In the genomic region with DNA sequence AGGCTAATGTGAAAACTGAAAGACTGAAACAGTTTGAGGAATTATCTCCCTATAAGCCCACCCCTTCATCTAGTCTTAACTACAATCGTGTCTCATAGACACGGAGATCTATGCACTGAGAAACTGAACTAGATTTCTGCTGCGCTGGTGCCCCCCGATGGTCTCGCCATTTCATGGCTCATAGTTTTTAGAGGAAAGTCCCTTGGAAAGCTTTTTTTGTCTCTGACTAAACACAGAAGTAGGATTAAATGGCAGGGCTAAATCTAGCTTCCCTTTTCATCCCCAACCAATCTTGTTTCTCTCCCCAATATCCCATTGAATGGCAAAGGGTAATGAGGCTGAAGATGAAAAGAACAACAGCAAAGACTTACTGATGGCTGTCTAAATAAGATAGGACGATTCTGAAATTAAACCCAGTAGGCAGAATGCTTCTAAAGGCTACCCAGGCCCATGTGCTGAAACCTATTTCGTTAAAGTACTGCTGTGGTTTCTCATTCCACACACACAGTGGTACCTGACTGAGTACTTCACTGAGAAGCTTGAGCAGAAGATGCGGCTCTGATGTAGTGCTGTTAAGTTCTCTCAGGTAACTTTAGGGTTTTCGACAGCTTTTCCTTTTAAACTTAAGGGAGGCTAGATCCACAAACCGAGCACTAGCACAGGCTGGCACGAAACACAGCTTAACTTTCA, we compare ENCODE assay signal across 8 cellular contexts.
DNase-seq lines count a peak whose midpoint lies in the region; ATAC-seq and TF ChIP-seq lines count a peak whose summit lies in the region.

No MANE protein-coding gene starts in this region.

- peaks cover 0 to 29% of the 10 kb centered on the region in 2 experiments; a peak in 2 of 4 replicates for H3K4me1 ChIP-seq in SK-N-SH (ENCODE audit: control insufficient read depth in 1 of 2, insufficient read depth in 2 of 2, low read depth in 1 of 2, low read length in 1 of 2)

- POLR2A ChIA-PET in HEK293T (lab: Yijun Ruan, JAX): no interaction called here
- POLR2A ChIA-PET in SK-N-SH (lab: Yijun Ruan, JAX): no interaction called here
- POLR2A ChIA-PET in activated naive CD8-positive, alpha-beta T cell treated with anti-CD3 and anti-CD28 coated beads, Interleukin-2, amount 10 ng/mL, durations not matched to agents 7 days and 5 days (lab: Charles Lee): no interaction called here

- H3K9me3 ChIP-seq in SK-N-SH: no peaks in the 10 kb centered on the region

- H3K4me1 Mint-ChIP-seq in activated naive CD8-positive, alpha-beta T cell treated with anti-CD3 and anti-CD28 coated beads, Interleukin-2, amount 10 ng/mL, durations not matched to agents 7 days and 5 days: peaks cover 18% of the 10 kb centered on the region

- H3K9me3 Mint-ChIP-seq in activated naive CD8-positive, alpha-beta T cell treated with anti-CD3 and anti-CD28 coated beads, Interleukin-2, amount 10 ng/mL, durations not matched to agents 7 days and 5 days: no peaks in the 10 kb centered on the region

- H3K36me3 ChIP-seq in SK-N-SH (replicated peaks in 1 of 2; ENCODE audit: control insufficient read depth in 1 of 2, insufficient read depth in 2 of 2, low read length in 1 of 2) (no peaks in the 10 kb centered on the region), kidney epithelial cell (ENCODE audit: control insufficient read depth, insufficient read depth, low read length) (no peaks in the 10 kb centered on the region)

- ATAC-seq in activated naive CD8-positive, alpha-beta T cell treated with anti-CD3 and anti-CD28 coated beads, Interleukin-2, amount 10 ng/mL, durations not matched to agents 7 days and 5 days (ENCODE audit: low read depth): peak; percentile 79

- H3K9ac ChIP-seq in SK-N-SH: no peak overlapping the region

- H2AFZ ChIP-seq in SK-N-SH (ENCODE audit: low read depth): peak overlapping the region; percentile 58; the same call in 1 of the 2 replicates

- H3K4me3 ChIP-seq in SK-N-SH (ENCODE audit: low read depth in 2 of 2, low read length in 1 of 2): no peak overlapping the region
- H3K4me3 ChIP-seq in kidney epithelial cell (ENCODE audit: low read depth, low read length): no peak overlapping the region

- no peaks in the 10 kb centered on the region for H3F3A ChIP-seq in SK-N-SH (replicated peaks; ENCODE audit: insufficient read depth)

- H3K4me3 Mint-ChIP-seq in activated naive CD8-positive, alpha-beta T cell treated with anti-CD3 and anti-CD28 coated beads, Interleukin-2, amount 10 ng/mL, durations not matched to agents 7 days and 5 days: no peak overlapping the region

- H3K36me3 Mint-ChIP-seq in activated naive CD8-positive, alpha-beta T cell treated with anti-CD3 and anti-CD28 coated beads, Interleukin-2, amount 10 ng/mL, durations not matched to agents 7 days and 5 days: no peaks in the 10 kb centered on the region

- H3K79me2 ChIP-seq in SK-N-SH (ENCODE audit: insufficient read depth): no peaks in the 10 kb centered on the region

- H3K9me2 ChIP-seq in SK-N-SH: no peaks in the 10 kb centered on the region

- TF ChIP-seq EP300 in SK-N-SH (IDR thresholded peaks at IDR 0.05; ENCODE audit: borderline replicate concordance in 1 of 2, low read depth in 1 of 2, low read length in 1 of 2): no peak

- H3K27me3 ChIP-seq in SK-N-SH (ENCODE audit: insufficient read depth): no peaks in the 10 kb centered on the region
- no peaks in the 10 kb centered on the region for H3K27me3 ChIP-seq in kidney epithelial cell (ENCODE audit: control insufficient read depth, insufficient read depth, low read length)

- TF ChIP-seq CTCF in GM10266 (IDR thresholded peaks at IDR 0.05; ENCODE audit: control insufficient read depth, insufficient read depth, low read depth, missing control alignments) (peak; percentile 35), SK-N-SH (IDR thresholded peaks at IDR 0.05) (peak; percentile 69), kidney epithelial cell (IDR thresholded peaks at IDR 0.05; ENCODE audit: insufficient read depth, low read length, poor library complexity, severe bottlenecking) (peak; percentile 52)

- no peak overlapping the region for H3K27ac Mint-ChIP-seq in activated naive CD8-positive, alpha-beta T cell treated with anti-CD3 and anti-CD28 coated beads, Interleukin-2, amount 10 ng/mL, durations not matched to agents 7 days and 5 days

- CTCF ChIA-PET in HEK293T (lab: Yijun Ruan, JAX): interaction anchor here (0.7 kb wide), 1 partner anchor 709 kb away, joined by 3 read pairs; no protein-coding TSS in a partner anchor
- CTCF ChIA-PET in SK-N-SH (lab: Yijun Ruan, JAX): interaction anchor here (0.6 to 5.6 kb wide), 27 partner anchors 8 to 1837 kb away, joined by 3 to 38 read pairs (median 4); no protein-coding TSS in a partner anchor

- H3K4me2 ChIP-seq in SK-N-SH: no peak overlapping the region

- H4K20me1 ChIP-seq in SK-N-SH (ENCODE audit: insufficient read depth): no peaks in the 10 kb centered on the region

- WGBS in SK-N-SH (ENCODE audit: low lambda C conversion rate): 53% methylated on average over 11 of the region's 11 CpGs

- no peak overlapping the region for H3K27ac ChIP-seq in SK-N-SH (ENCODE audit: low read depth in 2 of 2, low read length in 1 of 2)

- peak; percentile 16 for DNase-seq in GM10266 (ENCODE audit: extremely low spot score)
- DNase-seq in HEK293T (ENCODE audit: extremely low spot score): peak; percentile 14
- DNase-seq in SK-N-SH: peak; percentile 24
- peak; percentile 61 for DNase-seq in activated naive CD8-positive, alpha-beta T cell treated with anti-CD3 and anti-CD28 coated beads, Interleukin-2, amount 10 ng/mL, durations not matched to agents 7 days and 5 days
- no peak for DNase-seq in kidney epithelial cell (ENCODE audit: low read depth)
- peak; percentile 48 for DNase-seq in stimulated activated CD8-positive, alpha-beta memory T cell treated with anti-CD3 and anti-CD28 coated beads, Interleukin-4, amount 100 ng/mL, for 24 hours (ENCODE audit: low read depth)
- no peak for DNase-seq in SHP77 treated with DMSO at 0.1 percent for 48 hours (lab: John Stamatoyannopoulos, UW)
- no peak for DNase-seq in RPMI8226

- TF ChIP-seq RAD21 in SK-N-SH (IDR thresholded peaks at IDR 0.05; ENCODE audit: low read length): peak; percentile 84

- H3K27me3 Mint-ChIP-seq in activated naive CD8-positive, alpha-beta T cell treated with anti-CD3 and anti-CD28 coated beads, Interleukin-2, amount 10 ng/mL, durations not matched to agents 7 days and 5 days: no peaks in the 10 kb centered on the region

TF ChIP-seq in HEK293T, 16 proteins besides CTCF, POLR2A, EP300 and RAD21:
- TF ChIP-seq SUZ12 (IDR thresholded peaks at IDR 0.05) (no peak), FOXA1 (IDR thresholded peaks at IDR 0.05) (no peak), ELF4 (IDR thresholded peaks at IDR 0.05) (no peak), ZNF384 (IDR thresholded peaks at IDR 0.05) (no peak), L3MBTL2 (conservative IDR thresholded peaks at IDR 0.05) (no peak), LEF1 (IDR thresholded peaks at IDR 0.05; ENCODE audit: borderline replicate concordance) (no peak), ARNT (IDR thresholded peaks at IDR 0.05) (no peak), HDGF (IDR thresholded peaks at IDR 0.05; ENCODE audit: borderline replicate concordance) (no peak), BHLHE40 (IDR thresholded peaks at IDR 0.05; ENCODE audit: borderline replicate concordance) (no peak), SP1 (IDR thresholded peaks at IDR 0.05) (no peak), FOXK2 (IDR thresholded peaks at IDR 0.05) (no peak), TARDBP (IDR thresholded peaks at IDR 0.05) (no peak), CTBP1 (IDR thresholded peaks at IDR 0.05; ENCODE audit: borderline replicate concordance) (no peak), FOXM1 (IDR thresholded peaks at IDR 0.05; ENCODE audit: borderline replicate concordance) (no peak), NFRKB (IDR thresholded peaks at IDR 0.05) (no peak)
- TF ChIP-seq, protein P1, sequence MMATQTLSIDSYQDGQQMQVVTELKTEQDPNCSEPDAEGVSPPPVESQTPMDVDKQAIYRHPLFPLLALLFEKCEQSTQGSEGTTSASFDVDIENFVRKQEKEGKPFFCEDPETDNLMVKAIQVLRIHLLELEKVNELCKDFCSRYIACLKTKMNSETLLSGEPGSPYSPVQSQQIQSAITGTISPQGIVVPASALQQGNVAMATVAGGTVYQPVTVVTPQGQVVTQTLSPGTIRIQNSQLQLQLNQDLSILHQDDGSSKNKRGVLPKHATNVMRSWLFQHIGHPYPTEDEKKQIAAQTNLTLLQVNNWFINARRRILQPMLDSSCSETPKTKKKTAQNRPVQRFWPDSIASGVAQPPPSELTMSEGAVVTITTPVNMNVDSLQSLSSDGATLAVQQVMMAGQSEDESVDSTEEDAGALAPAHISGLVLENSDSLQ (IDR thresholded peaks at IDR 0.05): no peak

TF ChIP-seq in SK-N-SH, 30 proteins besides CTCF, POLR2A, EP300 and RAD21:
- TF ChIP-seq SMC3 (IDR thresholded peaks at IDR 0.05; ENCODE audit: low read depth, low read length): peak; percentile 61
- TF ChIP-seq, protein P2, sequence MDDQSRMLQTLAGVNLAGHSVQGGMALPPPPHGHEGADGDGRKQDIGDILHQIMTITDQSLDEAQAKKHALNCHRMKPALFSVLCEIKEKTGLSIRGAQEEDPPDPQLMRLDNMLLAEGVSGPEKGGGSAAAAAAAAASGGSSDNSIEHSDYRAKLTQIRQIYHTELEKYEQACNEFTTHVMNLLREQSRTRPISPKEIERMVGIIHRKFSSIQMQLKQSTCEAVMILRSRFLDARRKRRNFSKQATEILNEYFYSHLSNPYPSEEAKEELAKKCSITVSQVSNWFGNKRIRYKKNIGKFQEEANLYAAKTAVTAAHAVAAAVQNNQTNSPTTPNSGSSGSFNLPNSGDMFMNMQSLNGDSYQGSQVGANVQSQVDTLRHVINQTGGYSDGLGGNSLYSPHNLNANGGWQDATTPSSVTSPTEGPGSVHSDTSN (IDR thresholded peaks at IDR 0.05): no peak
TF ChIP-seq in SK-N-SH: peak in this region for 1.

Comparison
In these comparisons a context has a peak if more than half of its experiments do, and no peak if none do; other contexts are left out.
1. DNase-seq: peak in GM10266 (single experiment), HEK293T (single experiment), SK-N-SH (single experiment), activated naive CD8-positive, alpha-beta T cell treated with anti-CD3 and anti-CD28 coated beads, Interleukin-2, amount 10 ng/mL, durations not matched to agents 7 days and 5 days (single experiment) and stimulated activated CD8-positive, alpha-beta memory T cell treated with anti-CD3 and anti-CD28 coated beads, Interleukin-4, amount 100 ng/mL, for 24 hours (single experiment); none in kidney epithelial cell (single experiment), SHP77 treated with DMSO at 0.1 percent for 48 hours (single experiment) and RPMI8226 (single experiment).
2. Peak in every context shown above with its lines, with median percentiles within 50 percentile points of each other: CTCF ChIP-seq.